In genomic region chr5:96431376-96432244, GRCh38 we compare ENCODE assay signal across 9 cellular contexts. TPM values are rescaled to one million over a fixed set of nuclear protein-coding genes. Genes with fewer than 3 reads are reported as not detected.
DNase-seq lines count a peak whose midpoint lies in the region; ATAC-seq and TF ChIP-seq lines count a peak whose summit lies in the region.
"Had no signal": no experiment of that assay in that cellular context is flagged by ENCODE, and none has a peak within 500 bp of the region (broad histone marks: within the 10 kb centered on the region; RNA-seq: fewer than 3 reads in every experiment).

No MANE protein-coding gene starts in this region.

- CTCF ChIA-PET in activated CD4-positive, alpha-beta T cell treated with anti-CD3 and anti-CD28 coated beads for 36 hours (lab: Charles Lee): interaction anchor here (0.7 kb wide), 2 partner anchors 8 to 35 kb away, joined by 3 read pairs; no protein-coding TSS in a partner anchor

- POLR2A ChIA-PET in activated CD4-positive, alpha-beta T cell treated with anti-CD3 and anti-CD28 coated beads for 36 hours (lab: Charles Lee): no interaction called here

- no peaks in the 10 kb centered on the region for H3K36me3 Mint-ChIP-seq in activated CD4-positive, alpha-beta T cell treated with anti-CD3 and anti-CD28 coated beads for 36 hours (ENCODE audit: low read depth)

- H3K27me3 ChIP-seq in fibroblast of lung (ENCODE audit: control insufficient read depth, insufficient read depth, low read length): peaks cover 29% of the 10 kb centered on the region
- peaks cover 13 to 57% (median 32%) of the 10 kb centered on the region in 3 donors for H3K27me3 ChIP-seq in sigmoid colon

- no peak for ATAC-seq in activated CD4-positive, alpha-beta T cell treated with anti-CD3 and anti-CD28 coated beads for 36 hours

- no peak for TF ChIP-seq EP300 in sigmoid colon (IDR thresholded peaks at IDR 0.05)

- TF ChIP-seq CTCF in fibroblast of lung (conservative IDR thresholded peaks at IDR 0.05 in 1 of 2, IDR thresholded peaks at IDR 0.05 in 1 of 2; ENCODE audit: low read depth in 1 of 2, low read length in 2 of 2): no peak
- no peak for TF ChIP-seq CTCF in sigmoid colon (IDR thresholded peaks at IDR 0.05)

- H3K4me1 ChIP-seq in fibroblast of lung (ENCODE audit: control insufficient read depth, extremely low read depth, insufficient read depth, low read length) (peaks cover 3% of the 10 kb centered on the region), sigmoid colon (peaks cover 0 to 24% (median 21%) of the 10 kb centered on the region in 4 donors)

- no peaks in the 10 kb centered on the region for H3K79me2 ChIP-seq in fibroblast of lung (ENCODE audit: control insufficient read depth, insufficient read depth, low read length)

- no peaks in the 10 kb centered on the region for H4K20me1 ChIP-seq in fibroblast of lung (ENCODE audit: control insufficient read depth, extremely low read depth, insufficient read depth, low read length)

- no peak overlapping the region for H3K9ac ChIP-seq in fibroblast of lung (ENCODE audit: insufficient read depth, low read length)

- no peak overlapping the region for H3K4me3 ChIP-seq in fibroblast of lung (replicated peaks in 1 of 4; ENCODE audit: control extremely low read depth in 1 of 4, insufficient read depth in 1 of 4, low read depth in 3 of 4, low read length in 4 of 4)
- no peak overlapping the region for H3K4me3 ChIP-seq in sigmoid colon

- H3K27me3 Mint-ChIP-seq in activated CD4-positive, alpha-beta T cell treated with anti-CD3 and anti-CD28 coated beads for 36 hours: peaks cover 52% of the 10 kb centered on the region

- TF ChIP-seq POLR2A in sigmoid colon (IDR thresholded peaks at IDR 0.05): no peak

- H3K36me3 ChIP-seq in fibroblast of lung (ENCODE audit: control insufficient read depth, insufficient read depth, low read length) (no peaks in the 10 kb centered on the region), sigmoid colon (no peaks in the 10 kb centered on the region)

- H2AFZ ChIP-seq in fibroblast of lung (ENCODE audit: low read length): no peak overlapping the region

- H3K4me3 Mint-ChIP-seq in activated CD4-positive, alpha-beta T cell treated with anti-CD3 and anti-CD28 coated beads for 36 hours: no peak overlapping the region

- intact Hi-C loops in activated CD4-positive, alpha-beta T cell treated with anti-CD3 and anti-CD28 coated beads for 36 hours (cut with DNase I, micrococcal nuclease): loop anchor here in 1 of 2 experiments (5.0 kb wide), 1 partner anchor 51 kb away; no protein-coding TSS in a partner anchor
- intact Hi-C loops in sigmoid colon (cut with DNase I): no loop called here

- no peak overlapping the region for H3K27ac Mint-ChIP-seq in activated CD4-positive, alpha-beta T cell treated with anti-CD3 and anti-CD28 coated beads for 36 hours

- H3K9me3 ChIP-seq in fibroblast of lung (ENCODE audit: control insufficient read depth, insufficient read depth, low read depth, low read length) (no peaks in the 10 kb centered on the region), sigmoid colon (no peaks in the 10 kb centered on the region)

- 5 to 21% methylated on average over 33 of the region's 33 CpGs for WGBS in sigmoid colon, 2 donors

- H3K4me1 Mint-ChIP-seq in activated CD4-positive, alpha-beta T cell treated with anti-CD3 and anti-CD28 coated beads for 36 hours: peaks cover 16% of the 10 kb centered on the region

- peak overlapping the region; percentile 37 for H3K4me2 ChIP-seq in fibroblast of lung (ENCODE audit: extremely low read depth, insufficient read depth, low read length)

- H3K9me3 Mint-ChIP-seq in activated CD4-positive, alpha-beta T cell treated with anti-CD3 and anti-CD28 coated beads for 36 hours (ENCODE audit: low read depth): peaks cover 3% of the 10 kb centered on the region

- H3K27ac ChIP-seq in fibroblast of lung (ENCODE audit: insufficient read depth, low read length) (no peak overlapping the region), sigmoid colon (no peak overlapping the region)

- DNase-seq in activated CD4-positive, alpha-beta T cell treated with anti-CD3 and anti-CD28 coated beads for 36 hours: peak; percentile 56
- DNase-seq in activated CD4-positive, alpha-beta T cell treated with anti-CD3 and anti-CD28 coated beads for 1 hour: no peak
- DNase-seq in NCI-H446 treated with DMSO at 0.1 percent for 48 hours (lab: John Stamatoyannopoulos, UW) (peak; percentile 81), fibroblast of lung (ENCODE audit: low read depth in 2 of 2) (peak; percentile 22 to 79), sigmoid colon (no peak), AML-193 (lab: John Stamatoyannopoulos, UW) (no peak)
- DNase-seq in stimulated activated CD8-positive, alpha-beta memory T cell treated with anti-CD3 and anti-CD28 coated beads, Interleukin-4, amount 100 ng/mL, for 24 hours (ENCODE audit: low read depth): peak; percentile 7
- DNase-seq in activated effector memory CD4-positive, alpha-beta T cell treated with Interleukin-2 at 50 U/mL for 16 hours: no peak

RNA-seq across cellular contexts. Expression of gene PCSK1, which starts 1.4 kb away (rescaled TPM):
- not detected for total RNA-seq in activated CD4-positive, alpha-beta T cell treated with anti-CD3 and anti-CD28 coated beads for 36 hours
- total RNA-seq in fibroblast of lung: not detected in 2 replicates
- polyA plus RNA-seq in fibroblast of lung: not detected in 2 replicates
- not detected in 2 replicates for polyA plus RNA-seq in fibroblast of lung (2012)
- polyA minus RNA-seq in fibroblast of lung (ENCODE audit: low replicate concordance): not detected in 2 replicates
- 1 to 10 TPM in 3 of 4 donors, under 1 TPM in 1; 0.68 to 2.2 (median 1.8) TPM for total RNA-seq in sigmoid colon
- 1 to 10 TPM in 1 of 3 donors, under 1 TPM in 2; 0.60 to 1.7 (median 0.69) TPM for polyA plus RNA-seq in sigmoid colon
- total RNA-seq: mucosa of gallbladder had no signal

Comparison
In these comparisons a context has a peak if more than half of its experiments do, and no peak if none do; other contexts are left out.
1. DNase-seq: peak in activated CD4-positive, alpha-beta T cell treated with anti-CD3 and anti-CD28 coated beads for 36 hours (single experiment), NCI-H446 treated with DMSO at 0.1 percent for 48 hours (single experiment), fibroblast of lung (2 of 2) and stimulated activated CD8-positive, alpha-beta memory T cell treated with anti-CD3 and anti-CD28 coated beads, Interleukin-4, amount 100 ng/mL, for 24 hours (single experiment); none in activated CD4-positive, alpha-beta T cell treated with anti-CD3 and anti-CD28 coated beads for 1 hour (single experiment), sigmoid colon (single experiment), activated effector memory CD4-positive, alpha-beta T cell treated with Interleukin-2 at 50 U/mL for 16 hours (single experiment) and AML-193 (0 of 2).